Comparison of ENCODE assay signal across 22 cellular contexts in the genomic region with DNA sequence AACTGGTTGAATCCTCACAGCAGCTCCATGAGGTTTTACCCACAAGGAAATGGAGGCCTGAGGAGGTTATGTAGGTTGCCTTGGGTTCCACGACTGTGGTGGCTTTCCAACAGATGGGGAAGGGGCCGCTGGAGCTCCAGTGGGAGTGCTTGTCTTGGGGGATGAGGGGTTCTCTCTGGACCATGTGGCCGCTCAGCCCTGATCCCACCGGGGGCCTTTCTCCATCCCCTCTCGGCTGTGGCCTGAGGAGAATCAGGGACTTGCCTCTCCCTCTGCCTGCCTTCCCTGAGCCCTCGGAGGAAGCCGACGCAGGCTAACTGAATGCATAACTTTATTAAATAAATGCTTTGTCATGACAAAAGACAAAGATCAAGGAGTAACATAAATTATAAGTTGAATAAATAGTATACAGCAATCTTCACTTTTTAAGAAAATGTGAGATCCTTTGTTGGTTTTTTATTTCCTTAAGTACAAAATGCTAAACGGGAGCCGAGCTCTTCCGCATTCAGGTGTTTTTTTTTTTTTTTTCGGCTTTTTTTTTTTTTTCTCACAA. TPM values are rescaled to one million over a fixed set of nuclear protein-coding genes. Genes with fewer than 3 reads are reported as not detected.
DNase-seq lines count a peak whose midpoint lies in the region; ATAC-seq, FAIRE-seq and TF ChIP-seq lines count a peak whose summit lies in the region.
"Had no signal": no experiment of that assay in that cellular context is flagged by ENCODE, and none has a peak within 500 bp of the region (broad histone marks: within the 10 kb centered on the region; RNA-seq: fewer than 3 reads in every experiment).

No MANE protein-coding gene starts in this region.

- no peaks in the 10 kb centered on the region for H3K36me3 Mint-ChIP-seq in stimulated activated effector memory CD8-positive, alpha-beta T cell treated with anti-CD3 and anti-CD28 coated beads, Interleukin-12 subunit alpha, Interleukin-12 subunit beta, amount 100 ng/mL, for 72 hours
- H3K36me3 Mint-ChIP-seq: CD4-positive, alpha-beta memory T cell had no signal

- intact Hi-C loops in left ventricle myocardium superior (cut with micrococcal nuclease) = no loop called here
- intact Hi-C loops in Right ventricle myocardium inferior (cut with DNase I) = no loop called here
- intact Hi-C loops in psoas muscle (cut with DNase I) = no loop called here

- peak; percentile 81 for FAIRE-seq in frontal cortex (lab: Jason Lieb, UNC)
- FAIRE-seq: GM12878, H1, RCC 7860 had no signal

- H3K27ac ChIP-seq in psoas muscle = peak overlapping the region; percentile 52

- H3K27ac Mint-ChIP-seq in stimulated activated effector memory CD8-positive, alpha-beta T cell treated with anti-CD3 and anti-CD28 coated beads, Interleukin-12 subunit alpha, Interleukin-12 subunit beta, amount 100 ng/mL, for 72 hours = no peak overlapping the region
- H3K27ac Mint-ChIP-seq: CD4-positive, alpha-beta memory T cell had no signal

- TF ChIP-seq CTCF in psoas muscle (IDR thresholded peaks at IDR 0.05) (no peak), GM13976 (IDR thresholded peaks at IDR 0.05; ENCODE audit: borderline replicate concordance, control extremely low read depth, extremely low read depth, insufficient read depth, missing control alignments) (no peak)

- peaks cover under 1% of the 10 kb centered on the region for H3K4me1 Mint-ChIP-seq in stimulated activated effector memory CD8-positive, alpha-beta T cell treated with anti-CD3 and anti-CD28 coated beads, Interleukin-12 subunit alpha, Interleukin-12 subunit beta, amount 100 ng/mL, for 72 hours
- H3K4me1 Mint-ChIP-seq: CD4-positive, alpha-beta memory T cell had no signal

- H3K4me1 ChIP-seq in psoas muscle = no peaks in the 10 kb centered on the region

- H3K9me3 Mint-ChIP-seq in stimulated activated effector memory CD8-positive, alpha-beta T cell treated with anti-CD3 and anti-CD28 coated beads, Interleukin-12 subunit alpha, Interleukin-12 subunit beta, amount 100 ng/mL, for 72 hours = no peaks in the 10 kb centered on the region

- in situ Hi-C loops in GM13976 (cut with MboI; ENCODE audit: low sequenced_read_pairs, unreplicated experiment) = loop anchor here (25.0 kb wide), 1 partner anchor 460 kb away; no protein-coding TSS in a partner anchor

- no peaks in the 10 kb centered on the region for H3K27me3 ChIP-seq in psoas muscle (ENCODE audit: insufficient read depth in 3 of 3, low read length in 2 of 3)
- H3K27me3 ChIP-seq: BE2C had no signal

- no peak overlapping the region for H3K4me3 ChIP-seq in psoas muscle
- H3K4me3 ChIP-seq: GM12878 had no signal

- H3K9me3 ChIP-seq in psoas muscle = no peaks in the 10 kb centered on the region
- H3K9me3 ChIP-seq: BE2C had no signal

- H3K36me3 ChIP-seq in psoas muscle (ENCODE audit: insufficient read depth in 1 of 2, low read depth in 1 of 2) = peaks cover 0 to 35% of the 10 kb centered on the region in 2 donors
- H3K36me3 ChIP-seq: BE2C had no signal

- WGBS in psoas muscle, 3 donors = 61 to 67% (median 64%) methylated on average over 12 of the region's 12 CpGs

- no peak for DNase-seq in left ventricle myocardium superior
- no peak for DNase-seq in Right ventricle myocardium inferior (ENCODE audit: missing footprints)
- DNase-seq in frontal cortex (ENCODE audit: low spot score in 2 of 2) = no peak
- no peak for DNase-seq in psoas muscle
- no peak for DNase-seq in stimulated activated CD4-positive, alpha-beta T cell treated with anti-CD3 and anti-CD28 coated beads, Interleukin-1b, Interleukin-23, amount 100 ng/mL, for 48 hours
- DNase-seq in stimulated activated effector memory CD8-positive, alpha-beta T cell treated with anti-CD3 and anti-CD28 coated beads, Interleukin-12 subunit alpha, Interleukin-12 subunit beta, amount 100 ng/mL, for 72 hours (ENCODE audit: low spot score in 2 of 2) = no peak
- no peak for DNase-seq in GM13976 (ENCODE audit: low spot score)
- DNase-seq: BE2C; CD4-positive, alpha-beta memory T cell; DMS153; GF-D8; KG1; NCI-H1417; NCI-H187 treated with DMSO at 0.1 percent for 48 hours; NCI-H2227 treated with DMSO at 0.1 percent for 48 hours; NCI-H524; NK-92 treated with Interleukin-12 subunit alpha and Interleukin-12 subunit beta, amount 100 ng/mL, for 24 hours; Right ventricle myocardium superior had no signal

- ATAC-seq in left ventricle myocardium superior = peak; percentile 4
- no peak for ATAC-seq in Right ventricle myocardium inferior
- peak in 1 of 4 donors; percentile 21 for ATAC-seq in psoas muscle
- ATAC-seq in stimulated activated effector memory CD8-positive, alpha-beta T cell treated with anti-CD3 and anti-CD28 coated beads, Interleukin-12 subunit alpha, Interleukin-12 subunit beta, amount 100 ng/mL, for 72 hours = no peak
- ATAC-seq: GM12878 had no signal

- no peak overlapping the region for H3K4me3 Mint-ChIP-seq in stimulated activated effector memory CD8-positive, alpha-beta T cell treated with anti-CD3 and anti-CD28 coated beads, Interleukin-12 subunit alpha, Interleukin-12 subunit beta, amount 100 ng/mL, for 72 hours
- H3K4me3 Mint-ChIP-seq: CD4-positive, alpha-beta memory T cell had no signal

RNA-seq across cellular contexts. Expression of gene IGFBP5, which starts 23.5 kb away (rescaled TPM):
- total RNA-seq in left ventricle myocardium superior (156 TPM), Right ventricle myocardium inferior (156 TPM), frontal cortex (26.1 TPM), psoas muscle (100 to 1,000 TPM; 216 to 451 (median 286) TPM)
- polyA plus RNA-seq in psoas muscle = 100 to 1,000 TPM in 1 of 3 donors, 10 to 100 TPM in 2; 44.9 to 210 (median 56.1) TPM
- total RNA-seq: OCI-LY7 had no signal
- polyA plus RNA-seq: CD4-positive, alpha-beta memory T cell; GM12878 had no signal

RNA-seq across cellular contexts. Expression of gene IGFBP2, which starts 38.6 kb away (rescaled TPM):
- total RNA-seq in left ventricle myocardium superior (50.7 TPM), Right ventricle myocardium inferior (60.1 TPM), frontal cortex (253 TPM), psoas muscle (10 to 100 TPM in 3 of 4 donors, 1 to 10 TPM in 1; 9.4 to 25.5 (median 14.7) TPM)
- polyA plus RNA-seq in psoas muscle = 10 to 100 TPM in 2 of 3 donors, 1 to 10 TPM in 1; 8.2 to 33.2 (median 10.0) TPM
- total RNA-seq: CD4-positive, alpha-beta memory T cell had no signal
- polyA plus RNA-seq: CD4-positive, alpha-beta memory T cell had no signal
